1 cellular context compared by ENCODE assay signal in genomic region chr17:48727415-48728175, GRCh38.
TF ChIP-seq lines count a peak whose summit lies in the region.

No MANE protein-coding gene starts in this region.

TF ChIP-seq in HepG2, 621 proteins besides CTCF, POLR2A, EP300 and RAD21:
- no peak for TF ChIP-seq BHLHE40 (IDR thresholded peaks at IDR 0.05; ENCODE audit: low read length)
- TF ChIP-seq ZFP62 (CRISPR knock-in tag; IDR thresholded peaks at IDR 0.05) = no peak
- 0 out of 2 replicates have a peak, but pooled peaks have one; percentile 33 for TF ChIP-seq PLRG1 (conservative IDR thresholded peaks at IDR 0.05)
- peak; percentile 20 for TF ChIP-seq ZNF282 (IDR thresholded peaks at IDR 0.05; ENCODE audit: partially characterized antibody)
- TF ChIP-seq ZNF549 (CRISPR knock-in tag; IDR thresholded peaks at IDR 0.05) = no peak
